Comparison of ENCODE assay signal across 29 cellular contexts in the genomic region with DNA sequence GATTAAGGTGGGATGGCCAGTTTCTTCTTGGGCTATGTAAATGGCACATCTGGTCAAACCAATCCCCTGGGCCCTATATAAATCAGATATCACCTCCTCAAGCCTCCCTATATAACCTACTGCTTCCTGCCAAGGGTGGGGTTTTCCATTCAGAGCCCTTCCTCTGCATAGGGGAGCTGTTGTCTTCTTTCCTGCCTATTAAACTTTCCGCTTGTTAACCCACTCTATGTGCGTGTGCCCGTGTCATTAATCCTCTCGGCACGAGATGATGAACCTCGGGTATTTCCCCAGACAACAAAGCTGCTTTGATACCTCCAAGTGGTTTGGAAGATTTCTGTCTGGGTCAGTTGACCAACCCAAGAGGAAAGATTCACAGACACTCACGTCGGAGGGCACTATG. TPM values are rescaled to one million over a fixed set of nuclear protein-coding genes. Genes with fewer than 3 reads are reported as not detected.
"Had no signal": no experiment of that assay in that cellular context is flagged by ENCODE, and none has a peak within 500 bp of the region (broad histone marks: within the 10 kb centered on the region; RNA-seq: fewer than 3 reads in every experiment).

No MANE protein-coding gene starts in this region.

- H3K9ac ChIP-seq: neural progenitor cell, parathyroid adenoma had no signal

- H3K27ac ChIP-seq: colonic mucosa, epithelial cell of prostate, foreskin keratinocyte, heart right ventricle, left lung, neural progenitor cell, parathyroid adenoma, stomach, thyroid gland had no signal

- ATAC-seq: esophagus mucosa; foreskin keratinocyte; heart right ventricle; left cardiac atrium; left lung; naive thymus-derived CD4-positive, alpha-beta T cell; sciatic nerve; stimulated activated effector memory CD8-positive, alpha-beta T cell treated with anti-CD3 and anti-CD28 coated beads, Interleukin-12 subunit alpha, Interleukin-12 subunit beta, amount 100 ng/mL, for 72 hours had no signal

- H3K9me3 ChIP-seq: colonic mucosa, heart right ventricle, left lung, stomach, thyroid gland had no signal

- H3K9me3 Mint-ChIP-seq: dendritic cell treated with granulocyte-macrophage colony-stimulating factor and Interleukin-4, amounts not matched to agents 40 ng/mL and 50 ng/mL, for 4 days; neural progenitor cell; stimulated activated effector memory CD8-positive, alpha-beta T cell treated with anti-CD3 and anti-CD28 coated beads, Interleukin-12 subunit alpha, Interleukin-12 subunit beta, amount 100 ng/mL, for 72 hours; type B pancreatic cell had no signal

- H3K27ac Mint-ChIP-seq: dendritic cell treated with granulocyte-macrophage colony-stimulating factor and Interleukin-4, amounts not matched to agents 40 ng/mL and 50 ng/mL, for 4 days; endodermal cell; naive thymus-derived CD4-positive, alpha-beta T cell; nephron; neural progenitor cell; progenitor cell of endocrine pancreas; stimulated activated effector memory CD8-positive, alpha-beta T cell treated with anti-CD3 and anti-CD28 coated beads, Interleukin-12 subunit alpha, Interleukin-12 subunit beta, amount 100 ng/mL, for 72 hours; type B pancreatic cell had no signal

- H2AFZ ChIP-seq: neural progenitor cell, parathyroid adenoma had no signal

- H3K4me3 Mint-ChIP-seq: dendritic cell treated with granulocyte-macrophage colony-stimulating factor and Interleukin-4, amounts not matched to agents 40 ng/mL and 50 ng/mL, for 4 days; endodermal cell; naive thymus-derived CD4-positive, alpha-beta T cell; nephron; neural progenitor cell; stimulated activated effector memory CD8-positive, alpha-beta T cell treated with anti-CD3 and anti-CD28 coated beads, Interleukin-12 subunit alpha, Interleukin-12 subunit beta, amount 100 ng/mL, for 72 hours; type B pancreatic cell had no signal

- H3K4me3 ChIP-seq: colonic mucosa, heart right ventricle, left lung, neural progenitor cell, smooth muscle cell, stomach, thyroid gland had no signal

- H3K27me3 ChIP-seq: colonic mucosa, foreskin keratinocyte, left lung, neural progenitor cell, stomach, thyroid gland had no signal

- H3K36me3 ChIP-seq: colonic mucosa, heart right ventricle, left lung, neural progenitor cell, stomach, thyroid gland had no signal

- H3K79me2 ChIP-seq: parathyroid adenoma had no signal

- H3K4me1 Mint-ChIP-seq: endodermal cell; naive thymus-derived CD4-positive, alpha-beta T cell; nephron; neural progenitor cell; stimulated activated effector memory CD8-positive, alpha-beta T cell treated with anti-CD3 and anti-CD28 coated beads, Interleukin-12 subunit alpha, Interleukin-12 subunit beta, amount 100 ng/mL, for 72 hours had no signal

- H3K4me1 ChIP-seq: colonic mucosa, foreskin keratinocyte, heart right ventricle, left lung, neural progenitor cell, parathyroid adenoma, stomach, thyroid gland had no signal

- H3K27me3 Mint-ChIP-seq: dendritic cell treated with granulocyte-macrophage colony-stimulating factor and Interleukin-4, amounts not matched to agents 40 ng/mL and 50 ng/mL, for 4 days; type B pancreatic cell had no signal

- DNase-seq: colonic mucosa; effector CD8-positive, alpha-beta T cell; endodermal cell; foreskin keratinocyte; glutamatergic neuron; heart right ventricle; hippocampal formation; left cardiac atrium; left lung; mesendoderm; midbrain; naive thymus-derived CD4-positive, alpha-beta T cell; stimulated activated CD4-positive, alpha-beta T cell treated with anti-CD3 and anti-CD28 coated beads, Interleukin-12 subunit alpha, Interleukin-12 subunit beta, amount 100 ng/mL, for 4 hours; stimulated activated CD4-positive, alpha-beta T cell treated with anti-CD3 and anti-CD28 coated beads, Interleukin-2, amount 100 ng/mL, for 24 hours; stimulated activated CD4-positive, alpha-beta T cell treated with anti-CD3 and anti-CD28 coated beads, Interleukin-4, amount 100 ng/mL, for 24 hours; stimulated activated naive CD4-positive, alpha-beta T cell treated with Interleukin-2 at 50 U/mL for 16 hours; stomach; thyroid gland had no signal

- H3K36me3 Mint-ChIP-seq: naive thymus-derived CD4-positive, alpha-beta T cell; neural progenitor cell; stimulated activated effector memory CD8-positive, alpha-beta T cell treated with anti-CD3 and anti-CD28 coated beads, Interleukin-12 subunit alpha, Interleukin-12 subunit beta, amount 100 ng/mL, for 72 hours; type B pancreatic cell had no signal

- H3K4me2 ChIP-seq: neural progenitor cell, smooth muscle cell had no signal

RNA-seq across cellular contexts. Expression of gene SERTAD4, which starts 19.3 kb away (rescaled TPM):
- total RNA-seq: naive thymus-derived CD4-positive, alpha-beta T cell had no signal
- polyA plus RNA-seq: naive thymus-derived CD4-positive, alpha-beta T cell had no signal
